Comparison of ENCODE assay signal across 1 cellular context in genomic region chr1:77219166-77219887, GRCh38.
TF ChIP-seq lines count a peak whose summit lies in the region.

Gene PIGK (minus strand): TSS chr1:77219430. CDS start chr1:77219402, 28 bp downstream.

TF ChIP-seq in GM12878, 131 proteins besides CTCF, POLR2A, EP300 and RAD21 (continued from another document and continues in another):
- TF ChIP-seq E2F8 (IDR thresholded peaks at IDR 0.05; ENCODE audit: low read depth, partially characterized antibody), result peak; percentile 26
- TF ChIP-seq NR2F1 (conservative IDR thresholded peaks at IDR 0.05), result no peak
- no peak for TF ChIP-seq ZNF217 (IDR thresholded peaks at IDR 0.05)
- no peak for TF ChIP-seq KAT2A (conservative IDR thresholded peaks at IDR 0.05; ENCODE audit: control insufficient read depth, low read depth, low read length)
- TF ChIP-seq IKZF2 (IDR thresholded peaks at IDR 0.05), result no peak
- 0 out of 2 replicates have a peak, but pooled peaks have one; percentile 22 for TF ChIP-seq GATAD2B (conservative IDR thresholded peaks at IDR 0.05; ENCODE audit: low read depth)
- no peak for TF ChIP-seq BCLAF1 (IDR thresholded peaks at IDR 0.05)
- no peak for TF ChIP-seq HDAC2 (IDR thresholded peaks at IDR 0.05)
- no peak for TF ChIP-seq RCOR1 (conservative IDR thresholded peaks at IDR 0.05; ENCODE audit: low read depth, low read length)
- peak; percentile 55; the same call in 1 of the 2 replicates for TF ChIP-seq ZNF207 (IDR thresholded peaks at IDR 0.05; ENCODE audit: borderline replicate concordance)
- TF ChIP-seq TARDBP (IDR thresholded peaks at IDR 0.05; ENCODE audit: borderline replicate concordance), result no peak
- no peak for TF ChIP-seq CUX1 (IDR thresholded peaks at IDR 0.05; ENCODE audit: insufficient replicate concordance, low read depth, low read length)
- TF ChIP-seq ZBED1 (IDR thresholded peaks at IDR 0.05; ENCODE audit: borderline replicate concordance), result no peak
- no peak for TF ChIP-seq ZSCAN29 (IDR thresholded peaks at IDR 0.05)
- TF ChIP-seq ATF3 (IDR thresholded peaks at IDR 0.05; ENCODE audit: borderline replicate concordance, extremely low read depth, low read depth, low read length), result peak; percentile 65; the same call in 1 of the 2 replicates
- TF ChIP-seq ESRRA (IDR thresholded peaks at IDR 0.05; ENCODE audit: low read length), result no peak
- no peak for TF ChIP-seq SUZ12 (IDR thresholded peaks at IDR 0.05; ENCODE audit: unreplicated experiment)
- no peak for TF ChIP-seq RFX5 (IDR thresholded peaks at IDR 0.05; ENCODE audit: low read depth, low read length)
- peak; percentile 68; the same call in 1 of the 2 replicates for TF ChIP-seq PML (IDR thresholded peaks at IDR 0.05; ENCODE audit: low read length)
- no peak for TF ChIP-seq ZBTB33 (IDR thresholded peaks at IDR 0.05)
- peak; percentile 77 for TF ChIP-seq NKRF (conservative IDR thresholded peaks at IDR 0.05)
- TF ChIP-seq CBFB (IDR thresholded peaks at IDR 0.05; ENCODE audit: low read depth), result peak; percentile 91
- TF ChIP-seq NBN (IDR thresholded peaks at IDR 0.05), result 0 out of 2 replicates have a peak, but pooled peaks have one; percentile 31
- TF ChIP-seq HSF1 (IDR thresholded peaks at IDR 0.05; ENCODE audit: low read depth, low read length), result no peak
- no peak for TF ChIP-seq MYC (IDR thresholded peaks at IDR 0.05; ENCODE audit: insufficient read depth, insufficient read length, insufficient replicate concordance, low read length, severe bottlenecking)
- TF ChIP-seq SREBF2 (IDR thresholded peaks at IDR 0.05; ENCODE audit: low read length), result no peak
- peak; percentile 81 for TF ChIP-seq POLR2AphosphoS5 (IDR thresholded peaks at IDR 0.05; ENCODE audit: low read length)
- no peak for TF ChIP-seq FOS (IDR thresholded peaks at IDR 0.05; ENCODE audit: borderline replicate concordance, extremely low read depth, insufficient read length)
- no peak for TF ChIP-seq ZNF622 (IDR thresholded peaks at IDR 0.05)
- TF ChIP-seq MXI1 (IDR thresholded peaks at IDR 0.05; ENCODE audit: low read depth, low read length), result peak; percentile 85
- TF ChIP-seq SPI1 (IDR thresholded peaks at IDR 0.05; ENCODE audit: borderline replicate concordance, insufficient read depth, low read depth, low read length), result no peak
- no peak for TF ChIP-seq CHD1 (IDR thresholded peaks at IDR 0.05; ENCODE audit: low read depth, low read length)
- TF ChIP-seq NFIC (IDR thresholded peaks at IDR 0.05; ENCODE audit: low read depth, low read length), result no peak; the same call in 1 of the 2 replicates
- TF ChIP-seq SREBF1 (IDR thresholded peaks at IDR 0.05; ENCODE audit: low read length), result no peak
- no peak for TF ChIP-seq TBL1XR1 (IDR thresholded peaks at IDR 0.05; ENCODE audit: low read depth, low read length)
- no peak for TF ChIP-seq ZNF274 (IDR thresholded peaks at IDR 0.05; ENCODE audit: insufficient read depth, insufficient read length)
- no peak for TF ChIP-seq NRF1 (conservative IDR thresholded peaks at IDR 0.05; ENCODE audit: low read depth, low read length)
- no peak for TF ChIP-seq KDM1A (IDR thresholded peaks at IDR 0.05; ENCODE audit: borderline replicate concordance)
- no peak for TF ChIP-seq EZH2 (IDR thresholded peaks at IDR 0.05; ENCODE audit: borderline replicate concordance, control insufficient read depth, low read depth, low read length)
- peak; percentile 67; the same call in 2 of the 3 replicates for TF ChIP-seq POU2F2 (IDR thresholded peaks at IDR 0.05; ENCODE audit: borderline replicate concordance, low read depth, low read length)
- peak; percentile 82; the same call in 1 of the 2 replicates for TF ChIP-seq SIN3A (IDR thresholded peaks at IDR 0.05; ENCODE audit: low read depth, low read length)
- TF ChIP-seq RB1 (IDR thresholded peaks at IDR 0.05; ENCODE audit: borderline replicate concordance), result peak; percentile 68; the same call in 1 of the 2 replicates
